ENCODE assay signal across 2 cellular contexts in the genomic region with DNA sequence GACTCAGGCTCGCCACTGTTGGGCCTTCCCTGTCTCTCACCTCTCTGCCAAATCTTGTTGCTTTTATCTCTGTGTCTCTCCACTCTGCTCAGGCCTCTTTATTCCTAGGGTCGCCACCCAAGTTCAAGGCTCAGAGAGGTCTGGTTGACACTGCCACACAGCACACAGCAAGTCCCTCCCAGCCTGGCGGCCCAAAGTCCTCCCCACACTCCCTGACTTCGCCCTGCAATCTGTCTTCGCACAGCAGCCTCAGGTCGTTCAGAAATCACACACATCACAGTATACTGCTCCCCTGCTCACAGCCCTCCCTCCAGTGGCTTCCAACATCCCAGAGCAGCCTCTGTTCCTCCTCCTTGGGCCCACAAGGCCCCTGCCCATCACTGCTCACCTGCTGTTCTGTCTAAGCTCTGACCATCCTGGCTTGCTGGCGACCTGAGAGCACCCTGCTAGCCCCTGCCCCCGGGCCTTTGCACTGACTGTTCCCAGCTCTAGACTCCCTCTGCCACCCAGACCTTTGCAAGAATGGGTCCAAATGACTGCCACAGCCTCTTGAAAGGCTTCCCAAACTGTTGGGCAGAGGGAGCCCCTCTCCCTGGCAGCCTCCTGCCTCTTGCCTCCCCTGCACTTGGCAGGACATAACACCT.
TF ChIP-seq lines count a peak whose summit lies in the region.

No MANE protein-coding gene starts in this region.

TF ChIP-seq in IMR-90, 13 proteins besides CTCF, POLR2A, EP300 and RAD21:
- no peak for TF ChIP-seq FOS (IDR thresholded peaks at IDR 0.05; ENCODE audit: low read depth, low read length)
- no peak for TF ChIP-seq CHD1 (IDR thresholded peaks at IDR 0.05; ENCODE audit: low read depth, low read length)
- no peak for TF ChIP-seq USF2 (IDR thresholded peaks at IDR 0.05; ENCODE audit: low read depth, low read length)
- no peak for TF ChIP-seq ELK1 (IDR thresholded peaks at IDR 0.05; ENCODE audit: borderline replicate concordance, low read depth, low read length)
- no peak for TF ChIP-seq RCOR1 (IDR thresholded peaks at IDR 0.05; ENCODE audit: insufficient replicate concordance, low read length)
- TF ChIP-seq SMC3 (IDR thresholded peaks at IDR 0.05; ENCODE audit: low read depth, low read length), result no peak
- TF ChIP-seq MAFK (IDR thresholded peaks at IDR 0.05; ENCODE audit: low read depth, low read length), result no peak

TF ChIP-seq in SK-N-SH, 30 proteins besides CTCF, POLR2A, EP300 and RAD21:
- no peak for TF ChIP-seq CHD2 (IDR thresholded peaks at IDR 0.05; ENCODE audit: low read length, partially characterized antibody)
- TF ChIP-seq JUND (IDR thresholded peaks at IDR 0.05), result no peak
- no peak for TF ChIP-seq IRF3 (IDR thresholded peaks at IDR 0.05; ENCODE audit: low read depth, low read length)
- TF ChIP-seq GATA2 (CRISPR knock-in tag; IDR thresholded peaks at IDR 0.05), result no peak
- TF ChIP-seq MXI1 (IDR thresholded peaks at IDR 0.05; ENCODE audit: low read depth, low read length), result no peak
- TF ChIP-seq USF1 (IDR thresholded peaks at IDR 0.05; ENCODE audit: borderline replicate concordance, low read depth), result no peak
- TF ChIP-seq RCOR1 (IDR thresholded peaks at IDR 0.05; ENCODE audit: low read length), result no peak
- TF ChIP-seq, protein P1, sequence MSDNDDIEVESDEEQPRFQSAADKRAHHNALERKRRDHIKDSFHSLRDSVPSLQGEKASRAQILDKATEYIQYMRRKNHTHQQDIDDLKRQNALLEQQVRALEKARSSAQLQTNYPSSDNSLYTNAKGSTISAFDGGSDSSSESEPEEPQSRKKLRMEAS (IDR thresholded peaks at IDR 0.05; ENCODE audit: low read depth), result no peak
- no peak for TF ChIP-seq TAF1 (IDR thresholded peaks at IDR 0.05; ENCODE audit: borderline replicate concordance, low read depth, low read length)
